Comparison of ENCODE assay signal across 29 cellular contexts in the genomic region with DNA sequence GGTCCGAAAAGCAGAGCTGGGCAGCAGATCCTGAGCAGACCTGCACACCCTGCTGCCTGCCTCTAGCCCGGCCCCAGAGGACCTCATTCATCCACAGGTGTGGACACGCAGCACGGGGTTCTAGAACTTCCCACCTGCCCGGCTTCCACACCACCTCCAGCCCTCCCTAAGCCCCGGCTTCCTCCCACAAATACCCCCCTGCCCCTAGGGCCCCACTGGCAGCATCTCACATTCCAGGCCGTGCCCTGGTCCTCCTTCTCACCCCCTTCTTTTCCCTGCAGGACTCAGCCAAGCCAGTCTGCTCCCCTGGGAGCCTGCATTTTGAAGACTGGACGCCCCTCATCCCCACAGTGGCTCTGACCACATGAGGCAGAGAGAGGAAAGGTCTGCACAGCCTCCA.
"Had no signal": no experiment of that assay in that cellular context is flagged by ENCODE, and none has a peak within 500 bp of the region (broad histone marks: within the 10 kb centered on the region; RNA-seq: fewer than 3 reads in every experiment).

No MANE protein-coding gene starts in this region.

- H3K27ac ChIP-seq: adrenal gland, body of pancreas, esophagus squamous epithelium, gastroesophageal sphincter had no signal

- H3K36me3 ChIP-seq: adrenal gland, esophagus squamous epithelium, gastroesophageal sphincter had no signal

- H3K4me3 ChIP-seq: adrenal gland, body of pancreas, esophagus squamous epithelium, gastroesophageal sphincter had no signal

- ATAC-seq: activated CD4-positive, alpha-beta T cell treated with anti-CD3 and anti-CD28 coated beads for 36 hours; activated CD8-positive, alpha-beta memory T cell treated with anti-CD3 and anti-CD28 coated beads, Interleukin-2, amount 10 ng/mL, durations not matched to agents 7 days and 5 days; activated CD8-positive, alpha-beta T cell treated with anti-CD3 and anti-CD28 coated beads, Interleukin-2, amount 10 ng/mL, durations not matched to agents 7 days and 5 days; activated naive CD8-positive, alpha-beta T cell treated with anti-CD3 and anti-CD28 coated beads, Interleukin-2, amount 50 U/mL, for 24 hours; body of pancreas; effector memory CD8-positive, alpha-beta T cell; gastroesophageal sphincter had no signal

- H3K4me1 ChIP-seq: adrenal gland, body of pancreas, esophagus squamous epithelium, gastroesophageal sphincter had no signal

- DNase-seq: activated CD4-positive, alpha-beta memory T cell treated with anti-CD3 and anti-CD28 coated beads for 36 hours; activated CD4-positive, alpha-beta T cell treated with anti-CD3 and anti-CD28 coated beads for 36 hours; activated CD4-positive, alpha-beta T cell treated with anti-CD3 and anti-CD28 coated beads, Interleukin-2, amount 10 ng/mL, durations not matched to agents 24 days and 14 days; activated CD4-positive, CD25-positive, alpha-beta regulatory T cell; activated CD4-positive, CD25-positive, alpha-beta regulatory T cell treated with anti-CD3 and anti-CD28 coated beads, Interleukin-2, amount 50 U/mL, for 72 hours; activated CD8-positive, alpha-beta memory T cell treated with anti-CD3 and anti-CD28 coated beads, Interleukin-2, amount 10 ng/mL, durations not matched to agents 7 days and 5 days; activated CD8-positive, alpha-beta memory T cell treated with anti-CD3 and anti-CD28 coated beads, Interleukin-2, amount 50 U/mL, for 4 hours; activated CD8-positive, alpha-beta T cell treated with anti-CD3 and anti-CD28 coated beads, Interleukin-2, amount 10 ng/mL, durations not matched to agents 7 days and 5 days; activated effector memory CD4-positive, alpha-beta T cell treated with anti-CD3 and anti-CD28 coated beads, Interleukin-2, amount 50 U/mL, for 16 hours; activated naive CD4-positive, alpha-beta T cell treated with anti-CD3 and anti-CD28 coated beads for 36 hours; activated naive CD8-positive, alpha-beta T cell treated with anti-CD3 and anti-CD28 coated beads for 36 hours; activated naive CD8-positive, alpha-beta T cell treated with anti-CD3 and anti-CD28 coated beads, Interleukin-2, amount 50 U/mL, for 24 hours; activated T-cell treated with anti-CD3 and anti-CD28 coated beads, Interleukin-2, amount 50 U/mL, for 1 hour; activated T-cell treated with anti-CD3 and anti-CD28 coated beads, Interleukin-2, amount 50 U/mL, for 48 hours; adrenal gland; amygdala; aorta; body of pancreas; caudate nucleus; cortex of kidney; dermis blood vessel endothelial cell; effector CD4-positive, alpha-beta T cell; effector memory CD8-positive, alpha-beta T cell; esophagus squamous epithelium; foreskin melanocyte; head of caudate nucleus; T-helper 2 cell had no signal

- H3K27me3 ChIP-seq: adrenal gland, body of pancreas, gastroesophageal sphincter had no signal

- H3K9me3 ChIP-seq: adrenal gland, body of pancreas, esophagus squamous epithelium, gastroesophageal sphincter had no signal

- FAIRE-seq: colon had no signal
